In genomic region chr2:63861220-63861822, GRCh38 we compare ENCODE assay signal across 8 cellular contexts. TPM values are rescaled to one million over a fixed set of nuclear protein-coding genes. Genes with fewer than 3 reads are reported as not detected.
DNase-seq lines count a peak whose midpoint lies in the region; ATAC-seq and TF ChIP-seq lines count a peak whose summit lies in the region.

No MANE protein-coding gene starts in this region.

- H3K9me2 ChIP-seq in OCI-LY7 (ENCODE audit: insufficient read depth, low read length), result no peaks in the 10 kb centered on the region

- H3K4me2 ChIP-seq in OCI-LY7 (ENCODE audit: low read length), result no peak overlapping the region

- H2AFZ ChIP-seq in OCI-LY7 (ENCODE audit: low read length), result no peak overlapping the region

- H3K79me2 ChIP-seq in OCI-LY7 (ENCODE audit: insufficient read depth, low read depth, low read length), result peaks cover 5% of the 10 kb centered on the region; the same call in 1 of the 2 replicates

- H3K9me3 ChIP-seq in OCI-LY7 (ENCODE audit: low read length), result no peaks in the 10 kb centered on the region
- H3K9me3 ChIP-seq in gastroesophageal sphincter, result no peaks in the 10 kb centered on the region

- peak; percentile 12 for DNase-seq in GF-D8 (lab: John Stamatoyannopoulos, UW)
- peak; percentile 80 for DNase-seq in OCI-LY7 (ENCODE audit: low spot score)
- DNase-seq in activated effector memory CD4-positive, alpha-beta T cell treated with anti-CD3 and anti-CD28 coated beads, Interleukin-2, amount 50 U/mL, for 16 hours, result peak; percentile 79
- peak; percentile 47 for DNase-seq in pulmonary artery endothelial cell (ENCODE audit: low read depth, low spot score)
- no peak for DNase-seq in kidney glomerular epithelial cell (lab: John Stamatoyannopoulos, UW)

- WGBS in gastroesophageal sphincter (ENCODE audit: low coverage in 1 of 2), 2 donors, result 21 to 27% methylated on average over 6 of the region's 6 CpGs

- H3K4me1 ChIP-seq in OCI-LY7 (ENCODE audit: insufficient read depth, low read length, poor library complexity, severe bottlenecking) (no peaks in the 10 kb centered on the region), gastroesophageal sphincter (peaks cover 0 to 33% (median 0%) of the 10 kb centered on the region in 3 donors)

- no TSS peak for BruUV-seq in OCI-LY7 (replicated peaks; lab: Mats Ljungman, UMichigan)

- H3K27ac ChIP-seq in OCI-LY7 (ENCODE audit: low read depth, low read length, poor library complexity, severe bottlenecking), result no peak overlapping the region
- H3K27ac ChIP-seq in gastroesophageal sphincter, result no peak overlapping the region

- H3K36me3 ChIP-seq in OCI-LY7 (ENCODE audit: insufficient read depth, low read length) (peaks cover 95% of the 10 kb centered on the region), gastroesophageal sphincter (peaks cover 5 to 67% of the 10 kb centered on the region in 2 donors)

- intact Hi-C loops in OCI-LY7 (cut with micrococcal nuclease; ENCODE audit: unreplicated experiment), result loop anchor here (1.0 to 5.0 kb wide), 2 partner anchors 79 to 162 kb away; no protein-coding TSS in a partner anchor

- POLR2A ChIA-PET in OCI-LY7 (lab: Charles Lee), result interaction anchor here (0.6 to 2.9 kb wide), 12 partner anchors 10 to 500 kb away, joined by 3 to 21 read pairs (median 4); partner anchors contain the start of gene UGP2

- no peak for TF ChIP-seq EP300 in gastroesophageal sphincter (IDR thresholded peaks at IDR 0.05)

- no peaks in the 10 kb centered on the region; the same call in 1 of the 2 replicates for H4K20me1 ChIP-seq in OCI-LY7 (ENCODE audit: insufficient read depth, low read length)

- no peak overlapping the region for H3K4me3 ChIP-seq in OCI-LY7 (ENCODE audit: low read depth, low read length, poor library complexity, severe bottlenecking)
- H3K4me3 ChIP-seq in gastroesophageal sphincter, result no peak overlapping the region

- no peak for TF ChIP-seq POLR2A in gastroesophageal sphincter (IDR thresholded peaks at IDR 0.05)

- CTCF ChIA-PET in OCI-LY7 (lab: Charles Lee; ENCODE audit: unreplicated experiment), result interaction anchor here (1.0 to 1.5 kb wide), 2 partner anchors 162 to 163 kb away, joined by 4 to 6 read pairs; no protein-coding TSS in a partner anchor

- H3K27me3 ChIP-seq in gastroesophageal sphincter, result no peaks in the 10 kb centered on the region

- ATAC-seq in HG02759 (IDR thresholded peaks at IDR 0.05; ENCODE audit: unreplicated experiment), result peak; percentile 61
- peak; percentile 62 for ATAC-seq in gastroesophageal sphincter
- ATAC-seq in GM18520 (IDR thresholded peaks at IDR 0.05; ENCODE audit: unreplicated experiment), result no peak

- TF ChIP-seq CTCF in OCI-LY7 (conservative IDR thresholded peaks at IDR 0.05; ENCODE audit: low read length), result peak; percentile 87
- TF ChIP-seq CTCF in gastroesophageal sphincter (IDR thresholded peaks at IDR 0.05), result peak; percentile 45 to 66 (median 64)

RNA-seq across cellular contexts. Expression of gene UGP2, which starts 19.6 kb away (rescaled TPM):
- 53.7 and 56.9 TPM in 2 replicates for total RNA-seq in OCI-LY7 (2014; rRNA removed; shearing (Covaris generic))
- 71.4 and 91.4 TPM in 2 replicates for total RNA-seq in OCI-LY7 (2022)
- total RNA-seq in gastroesophageal sphincter, result 100 to 1,000 TPM; 151 to 222 (median 164) TPM
- 55.6 and 61.8 TPM in 2 replicates for total RNA-seq in pulmonary artery endothelial cell
